17 cellular contexts compared by ENCODE assay signal in the genomic region with DNA sequence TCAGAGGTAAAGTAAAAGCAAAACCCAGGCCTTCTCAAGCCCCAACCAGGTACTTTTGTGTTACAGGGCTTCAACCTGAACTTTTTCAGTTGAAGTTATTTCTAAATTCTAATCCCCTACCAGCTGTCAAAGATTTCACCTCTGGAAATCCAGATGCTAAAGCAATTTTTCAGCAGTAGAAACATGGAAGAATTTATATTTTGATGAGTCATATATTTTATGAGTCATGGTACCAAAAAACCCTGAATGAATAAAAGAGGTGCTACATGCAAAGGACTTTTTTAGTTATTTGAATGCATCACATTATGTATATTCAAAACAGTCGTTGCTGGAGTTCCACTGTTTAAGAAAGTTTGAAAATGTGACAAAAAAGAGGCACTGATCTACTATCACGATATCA.
"Had no signal": no experiment of that assay in that cellular context is flagged by ENCODE, and none has a peak within 500 bp of the region (broad histone marks: within the 10 kb centered on the region; RNA-seq: fewer than 3 reads in every experiment).

No MANE protein-coding gene starts in this region.

- H3K4me3 ChIP-seq: body of pancreas, hepatocyte, transverse colon, uterus had no signal

- H3K27me3 ChIP-seq: body of pancreas, hepatocyte, transverse colon, uterus had no signal

- FAIRE-seq: colon, kidney had no signal

- H2AFZ ChIP-seq: hepatocyte had no signal

- H3K4me2 ChIP-seq: hepatocyte had no signal

- H3K4me1 ChIP-seq: body of pancreas, transverse colon, uterus had no signal

- H3K36me3 ChIP-seq: transverse colon, uterus had no signal

- H3K9me3 ChIP-seq: body of pancreas, transverse colon, uterus had no signal

- ATAC-seq: activated CD4-positive, alpha-beta T cell treated with anti-CD3 and anti-CD28 coated beads for 36 hours; body of pancreas; left lobe of liver; WTC11 had no signal

- H3K79me2 ChIP-seq: hepatocyte had no signal

- H3K27ac ChIP-seq: body of pancreas, hepatocyte, transverse colon, uterus had no signal

- DNase-seq: activated CD4-positive, alpha-beta T cell treated with anti-CD3 and anti-CD28 coated beads for 36 hours; activated CD4-positive, alpha-beta T cell treated with anti-CD3 and anti-CD28 coated beads, Interleukin-2, amount 50 U/mL, for 48 hours; activated naive CD4-positive, alpha-beta T cell; activated naive CD8-positive, alpha-beta T cell treated with anti-CD3 and anti-CD28 coated beads for 36 hours; activated T-cell treated with anti-CD3 and anti-CD28 coated beads for 4 hours; amygdala; body of pancreas; central memory CD4-positive, alpha-beta T cell; endodermal cell; kidney; naive B cell; transverse colon; uterus had no signal
